Comparison of ENCODE assay signal across 20 cellular contexts in the genomic region with DNA sequence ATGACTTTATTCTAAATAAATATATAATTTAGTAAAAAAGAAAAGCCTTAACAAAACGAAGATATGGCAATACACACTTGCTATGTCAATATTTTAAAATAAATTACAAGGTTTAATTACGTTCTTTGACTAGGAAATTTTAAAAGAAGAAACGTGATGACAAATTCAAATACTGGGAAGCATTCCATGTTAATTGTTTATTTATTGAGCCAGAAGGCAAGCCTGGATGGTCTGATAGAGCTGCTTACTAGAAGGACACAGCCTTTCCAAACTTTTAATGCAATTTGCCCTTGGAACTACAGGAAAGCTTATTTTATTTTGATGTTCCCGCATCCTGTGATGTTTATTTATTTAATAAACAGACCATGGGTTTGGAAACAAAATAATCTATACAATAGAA.
"Had no signal": no experiment of that assay in that cellular context is flagged by ENCODE, and none has a peak within 500 bp of the region (broad histone marks: within the 10 kb centered on the region; RNA-seq: fewer than 3 reads in every experiment).

No MANE protein-coding gene starts in this region.

- H3K4me3 ChIP-seq: heart left ventricle, lower lobe of right lung, mucosa of descending colon, stomach, tibial artery, upper lobe of right lung had no signal

- H3K27me3 ChIP-seq: foreskin keratinocyte, heart left ventricle, stomach, tibial artery, upper lobe of right lung had no signal

- H3K36me3 ChIP-seq: heart left ventricle, lower lobe of right lung, stomach, tibial artery, upper lobe of right lung had no signal

- H3K9me3 ChIP-seq: heart left ventricle, lower lobe of right lung, mucosa of descending colon, stomach, tibial artery, upper lobe of right lung had no signal

- DNase-seq: activated CD4-positive, alpha-beta T cell treated with anti-CD3 and anti-CD28 coated beads for 4 hours; activated CD4-positive, alpha-beta T cell treated with anti-CD3 and anti-CD28 coated beads, Interleukin-2, amount 50 U/mL, for 4 hours; activated naive CD4-positive, alpha-beta T cell; activated T-cell treated with anti-CD3 and anti-CD28 coated beads for 4 hours; activated T-cell treated with anti-CD3 and anti-CD28 coated beads, Interleukin-2, amount 50 U/mL, for 72 hours; dermis blood vessel endothelial cell; effector CD8-positive, alpha-beta T cell; foreskin keratinocyte; heart left ventricle; hypothalamus; immature natural killer cell; lower lobe of right lung; mucosa of descending colon; right cardiac atrium; stimulated activated CD4-positive, alpha-beta T cell treated with anti-CD3 and anti-CD28 coated beads, Interleukin-15, amount 100 ng/mL, for 24 hours; stimulated activated CD4-positive, alpha-beta T cell treated with anti-CD3 and anti-CD28 coated beads, Interleukin-2, amount 100 ng/mL, for 24 hours; stimulated activated naive B cell treated with anti-CD40 and anti-IgM and Interleukin-4, amounts not matched to agents 10 μg/mL and 1 μg/mL and 100 μg/mL, for 72 hours; stomach; tibial artery; upper lobe of right lung had no signal

- H3K4me1 ChIP-seq: foreskin keratinocyte, heart left ventricle, lower lobe of right lung, stomach, tibial artery, upper lobe of right lung had no signal

- H3K27ac ChIP-seq: foreskin keratinocyte, heart left ventricle, lower lobe of right lung, stomach, tibial artery, upper lobe of right lung had no signal
